In the genomic region with DNA sequence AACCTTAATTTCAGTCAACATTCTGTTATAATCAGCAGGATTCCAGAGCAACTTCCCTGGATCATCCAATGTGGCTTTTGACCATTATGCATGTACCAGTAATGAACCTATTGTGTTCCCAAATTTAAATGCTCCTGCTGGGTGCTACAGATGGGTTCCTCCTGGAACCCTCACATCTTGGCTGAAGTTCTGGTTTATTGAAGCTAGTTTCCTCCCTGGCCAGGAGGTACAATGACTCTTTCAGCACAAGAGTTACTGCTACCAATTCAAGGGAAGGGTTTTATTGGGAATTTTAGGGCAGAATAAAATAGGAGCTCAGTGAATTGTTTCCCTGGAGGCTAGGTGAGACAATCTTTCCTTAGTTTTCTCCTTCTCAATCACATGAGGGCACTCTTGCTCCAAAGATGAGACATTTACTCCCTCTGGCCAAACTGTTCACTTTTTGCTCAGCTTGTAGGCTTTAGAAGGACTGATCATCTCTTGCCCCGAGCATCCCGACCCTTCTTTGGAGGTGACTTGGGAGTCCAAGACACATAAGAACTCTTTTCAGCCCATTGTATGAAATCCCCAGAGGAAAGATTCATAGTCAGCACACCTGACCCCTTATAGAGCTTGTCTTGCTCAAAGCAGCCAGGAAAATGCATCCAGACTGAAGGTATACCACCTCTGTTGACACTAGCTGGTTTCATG, we compare ENCODE assay signal across 9 cellular contexts. TPM values are rescaled to one million over a fixed set of nuclear protein-coding genes. Genes with fewer than 3 reads are reported as not detected.
DNase-seq lines count a peak whose midpoint lies in the region; ATAC-seq, FAIRE-seq and TF ChIP-seq lines count a peak whose summit lies in the region.
"Had no signal": no experiment of that assay in that cellular context is flagged by ENCODE, and none has a peak within 500 bp of the region (broad histone marks: within the 10 kb centered on the region; RNA-seq: fewer than 3 reads in every experiment).

No MANE protein-coding gene starts in this region.

- DNase-seq in A549 (ENCODE audit: low read depth in 1 of 2, low spot score in 1 of 2) = peak; percentile 8 to 39
- DNase-seq in GM12892 (ENCODE audit: insufficient read length) = no peak
- peak; percentile 65 for DNase-seq in NCI-H2107 treated with DMSO at 0.1 percent for 48 hours (lab: John Stamatoyannopoulos, UW; ENCODE audit: unreplicated experiment)
- DNase-seq in inferior parietal cortex (ENCODE audit: extremely low spot score) = peak; percentile 74
- no peak for DNase-seq in transverse colon
- DNase-seq in MG63 = no peak
- DNase-seq: activated naive CD8-positive, alpha-beta T cell treated with anti-CD3 and anti-CD28 coated beads, Interleukin-2, amount 10 ng/mL, durations not matched to agents 7 days and 5 days had no signal

- H3K4me1 ChIP-seq in A549 = no peaks in the 10 kb centered on the region
- no peaks in the 10 kb centered on the region for H3K4me1 ChIP-seq in transverse colon

- H3K4me1 Mint-ChIP-seq in activated T-helper 17 cell treated with anti-CD3 and anti-CD28 coated beads, Interleukin-2, amount 50 U/mL, for 72 hours = no peaks in the 10 kb centered on the region
- H3K4me1 Mint-ChIP-seq: activated naive CD8-positive, alpha-beta T cell treated with anti-CD3 and anti-CD28 coated beads, Interleukin-2, amount 10 ng/mL, durations not matched to agents 7 days and 5 days had no signal

- H3K27ac Mint-ChIP-seq in activated T-helper 17 cell treated with anti-CD3 and anti-CD28 coated beads, Interleukin-2, amount 50 U/mL, for 72 hours = no peak overlapping the region
- H3K27ac Mint-ChIP-seq: activated naive CD8-positive, alpha-beta T cell treated with anti-CD3 and anti-CD28 coated beads, Interleukin-2, amount 10 ng/mL, durations not matched to agents 7 days and 5 days had no signal

- no peaks in the 10 kb centered on the region for H3K9me3 Mint-ChIP-seq in activated T-helper 17 cell treated with anti-CD3 and anti-CD28 coated beads, Interleukin-2, amount 50 U/mL, for 72 hours
- H3K9me3 Mint-ChIP-seq: activated naive CD8-positive, alpha-beta T cell treated with anti-CD3 and anti-CD28 coated beads, Interleukin-2, amount 10 ng/mL, durations not matched to agents 7 days and 5 days had no signal

- TF ChIP-seq RAD21 in A549 (conservative IDR thresholded peaks at IDR 0.05 in 1 of 2, IDR thresholded peaks at IDR 0.05 in 1 of 2) = peak; percentile 63 to 65

- POLR2A ChIA-PET in A549 (lab: Yijun Ruan, JAX) = no interaction called here

- intact Hi-C loops in transverse colon (cut with DNase I; ENCODE audit: low total_unique reads) = no loop called here

- TF ChIP-seq POLR2A in A549 (IDR thresholded peaks at IDR 0.05; ENCODE audit: low read length) = no peak
- TF ChIP-seq POLR2A in GM12892 (IDR thresholded peaks at IDR 0.05; ENCODE audit: low read depth, low read length) = no peak
- TF ChIP-seq POLR2A in transverse colon (IDR thresholded peaks at IDR 0.05) = no peak

- H3K27me3 ChIP-seq in transverse colon (peaks cover 9% of the 10 kb centered on the region), MG63 (peaks cover 35% of the 10 kb centered on the region)

- TF ChIP-seq EP300 in A549 (IDR thresholded peaks at IDR 0.05) (no peak), transverse colon (IDR thresholded peaks at IDR 0.05; ENCODE audit: low read depth) (no peak)

- H3K36me3 ChIP-seq in transverse colon = no peaks in the 10 kb centered on the region
- no peaks in the 10 kb centered on the region for H3K36me3 ChIP-seq in MG63

- ATAC-seq in A549 (peak; percentile 80 to 92; a peak in 5 of 6 replicates), HG02981 (IDR thresholded peaks at IDR 0.05; ENCODE audit: unreplicated experiment) (no peak)
- peak; percentile 38 for ATAC-seq in activated T-helper 17 cell treated with anti-CD3 and anti-CD28 coated beads, Interleukin-2, amount 50 U/mL, for 72 hours (replicated peaks)

- TF ChIP-seq CTCF in A549 (IDR thresholded peaks at IDR 0.05) = peak; percentile 55
- peak in 3 of 5 experiments; percentile 10 to 21 (median 19) for TF ChIP-seq CTCF in transverse colon (IDR thresholded peaks at IDR 0.05)

- H3K27ac ChIP-seq in A549 = no peak overlapping the region
- H3K27ac ChIP-seq in transverse colon = no peak overlapping the region

- no peaks in the 10 kb centered on the region for H3K9me3 ChIP-seq in A549
- no peaks in the 10 kb centered on the region for H3K9me3 ChIP-seq in transverse colon
- H3K9me3 ChIP-seq in MG63 = no peaks in the 10 kb centered on the region

- H3K4me2 ChIP-seq in A549 = no peak overlapping the region

- H3K4me3 Mint-ChIP-seq in activated T-helper 17 cell treated with anti-CD3 and anti-CD28 coated beads, Interleukin-2, amount 50 U/mL, for 72 hours = no peak overlapping the region
- H3K4me3 Mint-ChIP-seq: activated naive CD8-positive, alpha-beta T cell treated with anti-CD3 and anti-CD28 coated beads, Interleukin-2, amount 10 ng/mL, durations not matched to agents 7 days and 5 days had no signal

- H3K27me3 Mint-ChIP-seq in activated T-helper 17 cell treated with anti-CD3 and anti-CD28 coated beads, Interleukin-2, amount 50 U/mL, for 72 hours = peaks cover 24% of the 10 kb centered on the region

- CTCF ChIA-PET in A549 (lab: Yijun Ruan, JAX) = interaction anchor here (0.8 to 3.8 kb wide), 21 partner anchors 8 to 1215 kb away, joined by 3 to 21 read pairs (median 4); no protein-coding TSS in a partner anchor

- WGBS in A549 (ENCODE audit: missing lambda C conversion rate) = 0% methylated on average over 2 of the region's 2 CpGs
- 0 to 15% methylated on average over 1 to 2 of the region's 2 CpGs for WGBS in transverse colon (ENCODE audit: low coverage in 1 of 2), 2 donors

- no peaks in the 10 kb centered on the region for H3K36me3 Mint-ChIP-seq in activated T-helper 17 cell treated with anti-CD3 and anti-CD28 coated beads, Interleukin-2, amount 50 U/mL, for 72 hours (ENCODE audit: low read depth)
- H3K36me3 Mint-ChIP-seq: activated naive CD8-positive, alpha-beta T cell treated with anti-CD3 and anti-CD28 coated beads, Interleukin-2, amount 10 ng/mL, durations not matched to agents 7 days and 5 days had no signal

- FAIRE-seq in A549 (lab: Jason Lieb, UNC) (no peak), GM12892 (lab: Jason Lieb, UNC) (peak; percentile 73)

- in situ Hi-C loops in transverse colon (cut with MboI; ENCODE audit: low pct_ligation_motif_present in 1 of 4, low pct_unique_long_range_greater_than_20kb in 1 of 4, low sequenced_read_pairs in 3 of 4) = loop anchor here (5.0 to 25.0 kb wide), 7 partner anchors 306 to 1206 kb away; partner anchors contain the start of gene TMEM108 (in 4 of the 4)

- H3K4me3 ChIP-seq in A549 (no peak overlapping the region), transverse colon (no peak overlapping the region), MG63 (no peak overlapping the region)

TF ChIP-seq in A549, 52 proteins besides CTCF, POLR2A, EP300 and RAD21:
- TF ChIP-seq HDAC2 (IDR thresholded peaks at IDR 0.05) (no peak), HOXA7 (CRISPR knock-in tag; IDR thresholded peaks at IDR 0.05) (no peak), SMC3 (IDR thresholded peaks at IDR 0.05) (peak; percentile 52; the same call in 2 of the 3 replicates), ZNF302 (CRISPR knock-in tag; IDR thresholded peaks at IDR 0.05) (no peak)

RNA-seq across cellular contexts. Expression of gene NPHP3, which starts 8.8 kb away (rescaled TPM):
- polyA plus RNA-seq in A549 (2011; rRNA removed) (15.8 and 18.6 TPM in 2 replicates), A549 (2017; fragmentation: RNase III; extraction: RNeasy Plus Mini Kit Qiagen cat#74134 plus additional on column Dnase treatment) (6.5 to 7.6 TPM (median 7.1 TPM) in 3 replicates)
- 4.4 and 5.6 TPM in 2 replicates for polyA plus RNA-seq in A549 (2012; cell fraction: cytosol; rRNA removed)
- 7.7 and 11.6 TPM in 2 replicates for polyA plus RNA-seq in A549 (2012; cell fraction: nucleus; rRNA removed)
- polyA minus RNA-seq in A549 (2011; rRNA and poly(A)+ RNA removed) = 8.6 and 9.9 TPM in 2 replicates
- 9.3 TPM for polyA plus RNA-seq in GM12892 (2012; ENCODE audit: missing spikeins)
- 10 to 100 TPM; 15.6 to 35.5 TPM for total RNA-seq in activated T-helper 17 cell treated with anti-CD3 and anti-CD28 coated beads, Interleukin-2, amount 50 U/mL, for 72 hours
- 10 to 100 TPM; 40.1 to 83.0 (median 64.7) TPM for total RNA-seq in transverse colon
- 13.8 and 27.5 TPM in 2 replicates for total RNA-seq in MG63 (2014; rRNA removed; shearing (Covaris generic); ENCODE audit: low replicate concordance)

Comparison
In these comparisons a context has a peak if more than half of its experiments do, and no peak if none do; other contexts are left out.
1. DNase-seq: peak in A549 (2 of 2), NCI-H2107 treated with DMSO at 0.1 percent for 48 hours (single experiment) and inferior parietal cortex (single experiment); none in GM12892 (single experiment), transverse colon (single experiment) and MG63 (single experiment).